ENCODE assay signal across 8 cellular contexts in the genomic region with DNA sequence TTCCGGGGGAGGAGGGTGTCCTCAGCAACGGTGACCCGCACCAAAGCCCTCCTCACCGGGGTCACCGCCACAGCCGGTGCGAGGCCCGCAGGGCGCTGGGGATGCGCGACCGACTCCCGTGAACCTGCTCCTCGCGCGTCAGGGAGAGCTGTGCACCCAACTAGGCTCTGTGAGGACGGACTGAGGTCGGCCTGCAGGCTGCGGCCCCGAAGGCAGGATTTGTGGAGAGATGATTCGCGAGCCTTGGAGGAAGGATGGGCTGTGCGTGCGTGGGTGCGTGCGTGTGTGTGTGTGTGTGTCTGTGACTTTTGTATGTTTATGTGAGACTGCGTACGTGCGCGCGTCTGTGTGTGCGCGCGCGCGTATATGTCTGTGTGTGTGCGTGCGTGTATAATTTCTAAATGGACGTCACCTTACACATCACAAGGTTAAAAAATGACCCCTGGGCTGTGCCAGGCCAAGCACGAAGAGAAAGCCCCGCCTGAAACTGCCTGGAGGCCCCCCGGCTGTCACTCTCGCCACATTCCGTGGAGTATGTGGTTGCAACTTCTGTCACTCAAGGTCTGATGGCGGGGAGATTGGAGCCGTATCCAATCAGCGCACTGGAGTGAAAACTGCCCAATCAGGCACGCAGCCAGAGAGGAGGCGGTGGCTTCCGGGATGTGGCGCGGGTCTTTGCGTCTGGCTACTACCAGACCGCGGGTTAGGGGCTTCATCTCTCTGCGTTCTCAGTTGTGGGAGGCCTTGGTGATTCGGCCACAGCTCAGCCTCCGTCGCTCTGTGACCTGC. TPM values are rescaled to one million over a fixed set of nuclear protein-coding genes. Genes with fewer than 3 reads are reported as not detected.
DNase-seq lines count a peak whose midpoint lies in the region; ATAC-seq, FAIRE-seq and TF ChIP-seq lines count a peak whose summit lies in the region.

A gene (plus strand): TSS at position 672 of the 789 bp plus-strand sequence. CDS start 170 bp downstream, outside the sequence.

- peak within 1 kb of the TSS; percentile 76 for H3K4me2 ChIP-seq in IMR-90 (ENCODE audit: low read depth, low read length)

- H2BK120ac ChIP-seq in IMR-90 (ENCODE audit: low read depth, low read length) = peak within 1 kb of the TSS; percentile 43; the same call in 1 of the 2 replicates

- 1% methylated on average over 16 of the region's 59 CpGs; no CpG with 5 or more reads in 1 of the 2 experiments for WGBS in IMR-90 (ENCODE audit: extremely low coverage in 2 of 2, insufficient read length in 1 of 2), 2 experiments

- no peak within 1 kb of the TSS for H2BK15ac ChIP-seq in IMR-90 (ENCODE audit: low read depth, low read length)

- no peak within 1 kb of the TSS; the same call in 1 of the 2 replicates for H2AK5ac ChIP-seq in IMR-90 (ENCODE audit: low read depth, low read length)

- no TSS peak for BruUV-seq in IMR-90 (replicated peaks; lab: Mats Ljungman, UMichigan)

- H4K20me1 ChIP-seq in IMR-90 (ENCODE audit: insufficient read depth, low read length) = no peaks in the 10 kb centered on the region

- peak within 1 kb of the TSS; percentile 100 for H3K4me3 Mint-ChIP-seq in natural killer cell

- no peaks in the 10 kb centered on the region for H3K27me3 Mint-ChIP-seq in natural killer cell (ENCODE audit: low read depth in 2 of 2)

- CTCF ChIA-PET in IMR-90 (lab: Yijun Ruan, JAX) = no interaction called here

- peaks cover 16 to 18% of the 10 kb centered on the region in 2 experiments; a peak in 3 of 4 replicates for H3K79me1 ChIP-seq in IMR-90 (ENCODE audit: low read depth in 1 of 2, low read length in 2 of 2)

- H3K9me3 Mint-ChIP-seq in natural killer cell = no peaks in the 10 kb centered on the region

- H3K4ac ChIP-seq in IMR-90 (ENCODE audit: low read depth, low read length) = peak within 1 kb of the TSS; percentile 73; the same call in 1 of the 2 replicates

- peak within 1 kb of the TSS; percentile 78 for H3K9ac ChIP-seq in IMR-90 (ENCODE audit: low read depth, low read length)

- H2AK9ac ChIP-seq in IMR-90 (replicated peaks; ENCODE audit: low read depth, low read length, poor library complexity) = peak within 1 kb of the TSS; percentile 94

- POLR2A ChIA-PET in IMR-90 (lab: Charles Lee; ENCODE audit: unreplicated experiment) = no interaction called here

- no peaks in the 10 kb centered on the region for H3K27me3 ChIP-seq in IMR-90 (ENCODE audit: control insufficient read depth, insufficient read depth, low read length)

- H3K27ac ChIP-seq in IMR-90 (ENCODE audit: insufficient read depth, low read length) = peak within 1 kb of the TSS; percentile 79

- H3K9me1 ChIP-seq in IMR-90 (ENCODE audit: insufficient read depth, low read length) = no peaks in the 10 kb centered on the region

- dilution Hi-C loops in IMR-90 (cut with HindIII; ENCODE audit: low sequenced_read_pairs, unreplicated experiment) = no loop called here

- peak within 1 kb of the TSS; percentile 79 to 81 for H4K8ac ChIP-seq in IMR-90 (ENCODE audit: low read depth in 2 of 2, low read length in 2 of 2)

- H3K4me3 ChIP-seq in IMR-90 (ENCODE audit: insufficient read depth, low read depth, low read length) = peak within 1 kb of the TSS; percentile 69
- peak within 1 kb of the TSS; percentile 82 for H3K4me3 ChIP-seq in fibroblast of mammary gland (ENCODE audit: control insufficient read depth, low read depth, low read length)

- peak within 1 kb of the TSS; percentile 49; the same call in 1 of the 2 replicates for H3K14ac ChIP-seq in IMR-90 (replicated peaks; ENCODE audit: low read depth, low read length)

- peak; percentile 77 for FAIRE-seq in D721Med (lab: Jason Lieb, UNC)

- no peak within 1 kb of the TSS for H2BK20ac ChIP-seq in IMR-90 (ENCODE audit: low read depth, low read length)

- H3K9me3 ChIP-seq in IMR-90 (ENCODE audit: control insufficient read depth, insufficient read depth, low read length) = peaks cover 18% of the 10 kb centered on the region

- ATAC-seq in GM21390 (IDR thresholded peaks at IDR 0.05; ENCODE audit: unreplicated experiment) = peak; percentile 92
- peak; percentile 94 for ATAC-seq in IMR-90 (ENCODE audit: low read depth)
- ATAC-seq in natural killer cell = peak; percentile 87 to 95 (median 89)

- TF ChIP-seq CTCF in D721Med (IDR thresholded peaks at IDR 0.05; ENCODE audit: insufficient read depth, missing control alignments) (no peak), IMR-90 (conservative IDR thresholded peaks at IDR 0.05; ENCODE audit: low read depth, low read length) (no peak), fibroblast of mammary gland (conservative IDR thresholded peaks at IDR 0.05; ENCODE audit: control insufficient read depth, insufficient read depth, low read depth, low read length) (no peak), natural killer cell (IDR thresholded peaks at IDR 0.05) (no peak)

- no peak for TF ChIP-seq RAD21 in IMR-90 (IDR thresholded peaks at IDR 0.05; ENCODE audit: low read length)

- intact Hi-C loops in IMR-90 (cut with micrococcal nuclease) = loop anchor here (10.0 kb wide), 1 partner anchor 337 kb away; a partner anchor contains a TSS
- intact Hi-C loops in natural killer cell (cut with micrococcal nuclease) = loop anchor here (1.0 to 5.0 kb wide), 3 partner anchors 137 to 215 kb away; a partner anchor contains a TSS

- H3K36me3 ChIP-seq in IMR-90 (ENCODE audit: control insufficient read depth, insufficient read depth, low read length) = peaks cover 2% of the 10 kb centered on the region

- peak within 1 kb of the TSS; percentile 56; the same call in 1 of the 2 replicates for H4K91ac ChIP-seq in IMR-90 (ENCODE audit: insufficient read depth, low read depth, low read length)

- H3K18ac ChIP-seq in IMR-90 (ENCODE audit: low read depth, low read length) = peak within 1 kb of the TSS; percentile 27; the same call in 1 of the 2 replicates

- peaks cover 43 to 45% of the 10 kb centered on the region in 2 donors for H3K4me1 Mint-ChIP-seq in natural killer cell

- TF ChIP-seq POLR2A in IMR-90 (IDR thresholded peaks at IDR 0.05; ENCODE audit: low read depth, low read length) = peak; percentile 82

- peak within 1 kb of the TSS; percentile 99 for H2AFZ ChIP-seq in IMR-90 (replicated peaks; ENCODE audit: low read length, poor library complexity)

- H3K27ac Mint-ChIP-seq in natural killer cell = peak within 1 kb of the TSS; percentile 99

- peak within 1 kb of the TSS; percentile 78 for H4K5ac ChIP-seq in IMR-90 (ENCODE audit: low read depth, low read length)

- no peaks in the 10 kb centered on the region for H3K4me1 ChIP-seq in IMR-90 (ENCODE audit: control insufficient read depth, insufficient read depth, low read length)

- in situ Hi-C loops in IMR-90 (cut with MboI; ENCODE audit: low sequenced_read_pairs) = no loop called here

- H3K36me3 Mint-ChIP-seq in natural killer cell = no peaks in the 10 kb centered on the region

- H2BK5ac ChIP-seq in IMR-90 (ENCODE audit: low read depth, low read length, poor library complexity, severe bottlenecking) = peak within 1 kb of the TSS; percentile 70

- H3K56ac ChIP-seq in IMR-90 (ENCODE audit: extremely low read depth, insufficient read depth, low read length) = no peak within 1 kb of the TSS; the same call in 1 of the 2 replicates

- DNase-seq in D721Med (ENCODE audit: insufficient read length, low spot score) (peak; percentile 87), IMR-90 (peak; percentile 96), RPMI8226 (peak; percentile 93), fibroblast of mammary gland (ENCODE audit: low read depth) (peak; percentile 98), natural killer cell (peak; percentile 88)
- DNase-seq in activated T-helper 9 cell treated with anti-CD3 and anti-CD28 coated beads, Interleukin-2, amount 50 U/mL, for 16 hours (ENCODE audit: low read depth) = peak; percentile 83
- peak; percentile 82 to 94 (median 92) for DNase-seq in stimulated activated naive CD4-positive, alpha-beta T cell (lab: John Stamatoyannopoulos, UW)

- peak within 1 kb of the TSS; percentile 48; the same call in 1 of the 2 replicates for H3K23ac ChIP-seq in IMR-90 (ENCODE audit: low read depth, low read length)

TF ChIP-seq in IMR-90, 13 proteins besides CTCF, POLR2A, EP300 and RAD21 (continues in another document):
- TF ChIP-seq MAZ (IDR thresholded peaks at IDR 0.05; ENCODE audit: borderline replicate concordance, low read depth, low read length) = peak; percentile 60; the same call in 1 of the 2 replicates
- peak; percentile 9; the same call in 1 of the 2 replicates for TF ChIP-seq MAFK (IDR thresholded peaks at IDR 0.05; ENCODE audit: low read depth, low read length)
- TF ChIP-seq FOS (IDR thresholded peaks at IDR 0.05; ENCODE audit: low read depth, low read length) = peak; percentile 33; the same call in 1 of the 2 replicates
- TF ChIP-seq MXI1 (IDR thresholded peaks at IDR 0.05; ENCODE audit: borderline replicate concordance, low read depth, low read length) = no peak; the same call in 1 of the 2 replicates
- TF ChIP-seq, protein P1, sequence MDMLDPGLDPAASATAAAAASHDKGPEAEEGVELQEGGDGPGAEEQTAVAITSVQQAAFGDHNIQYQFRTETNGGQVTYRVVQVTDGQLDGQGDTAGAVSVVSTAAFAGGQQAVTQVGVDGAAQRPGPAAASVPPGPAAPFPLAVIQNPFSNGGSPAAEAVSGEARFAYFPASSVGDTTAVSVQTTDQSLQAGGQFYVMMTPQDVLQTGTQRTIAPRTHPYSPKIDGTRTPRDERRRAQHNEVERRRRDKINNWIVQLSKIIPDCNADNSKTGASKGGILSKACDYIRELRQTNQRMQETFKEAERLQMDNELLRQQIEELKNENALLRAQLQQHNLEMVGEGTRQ (IDR thresholded peaks at IDR 0.05; ENCODE audit: low read depth, low read length) = no peak
- TF ChIP-seq CHD1 (IDR thresholded peaks at IDR 0.05; ENCODE audit: low read depth, low read length) = no peak
- TF ChIP-seq CEBPB (IDR thresholded peaks at IDR 0.05; ENCODE audit: low read depth, low read length) = no peak
- TF ChIP-seq SMC3 (IDR thresholded peaks at IDR 0.05; ENCODE audit: low read depth, low read length) = no peak
- TF ChIP-seq, protein P2, sequence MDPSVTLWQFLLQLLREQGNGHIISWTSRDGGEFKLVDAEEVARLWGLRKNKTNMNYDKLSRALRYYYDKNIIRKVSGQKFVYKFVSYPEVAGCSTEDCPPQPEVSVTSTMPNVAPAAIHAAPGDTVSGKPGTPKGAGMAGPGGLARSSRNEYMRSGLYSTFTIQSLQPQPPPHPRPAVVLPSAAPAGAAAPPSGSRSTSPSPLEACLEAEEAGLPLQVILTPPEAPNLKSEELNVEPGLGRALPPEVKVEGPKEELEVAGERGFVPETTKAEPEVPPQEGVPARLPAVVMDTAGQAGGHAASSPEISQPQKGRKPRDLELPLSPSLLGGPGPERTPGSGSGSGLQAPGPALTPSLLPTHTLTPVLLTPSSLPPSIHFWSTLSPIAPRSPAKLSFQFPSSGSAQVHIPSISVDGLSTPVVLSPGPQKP (IDR thresholded peaks at IDR 0.05; ENCODE audit: borderline replicate concordance, low read depth, low read length) = no peak
- TF ChIP-seq BHLHE40 (IDR thresholded peaks at IDR 0.05; ENCODE audit: low read depth, low read length) = peak; percentile 29; the same call in 1 of the 2 replicates

RNA-seq across cellular contexts. Expression of the gene that starts here (rescaled TPM):
- total RNA-seq in IMR-90 (2012; rRNA removed) (4.7 and 7.8 TPM in 2 replicates), natural killer cell (10 to 100 TPM; 20.1 to 24.4 (median 23.6) TPM)
- 0.86 and 1.8 TPM in 2 replicates for polyA plus RNA-seq in IMR-90 (2012; rRNA removed)
- 0.20 and 0.53 TPM in 2 replicates for polyA plus RNA-seq in IMR-90 (2012; cell fraction: cytosol; rRNA removed)
- polyA plus RNA-seq in IMR-90 (2012; cell fraction: nucleus; rRNA removed; ENCODE audit: low replicate concordance) = 0.73 and 9.6 TPM in 2 replicates

Comparison
In these comparisons a context has a peak if more than half of its experiments do, and no peak if none do; other contexts are left out.
1. Peak in every context shown above with its lines: DNase-seq, ATAC-seq, H3K4me3 ChIP-seq and H3K27ac ChIP-seq.